In the genomic region with DNA sequence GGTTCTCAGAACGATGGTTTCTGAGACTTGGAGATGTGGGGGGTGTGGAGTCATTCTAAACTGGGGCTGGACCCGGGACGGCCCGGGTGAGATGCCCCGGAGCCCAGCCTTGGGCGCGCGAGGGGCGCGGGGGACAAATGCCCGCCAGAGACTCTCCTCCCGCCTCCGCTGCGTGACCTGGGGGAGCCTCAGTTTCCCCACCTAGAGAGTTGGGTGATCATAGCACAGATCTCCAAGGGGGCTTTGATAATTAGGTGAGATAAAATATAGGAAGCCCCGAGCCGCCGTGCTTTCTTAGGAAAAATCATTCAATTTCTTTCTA, we compare ENCODE assay signal across 8 cellular contexts. TPM values are rescaled to one million over a fixed set of nuclear protein-coding genes. Genes with fewer than 3 reads are reported as not detected.
DNase-seq lines count a peak whose midpoint lies in the region; ATAC-seq lines count a peak whose summit lies in the region.

No MANE protein-coding gene starts in this region.

- H3K9me2 ChIP-seq in GM23248 (ENCODE audit: insufficient read depth): no peaks in the 10 kb centered on the region

- H3K79me2 ChIP-seq in GM23248 (ENCODE audit: insufficient read depth): peaks cover 24% of the 10 kb centered on the region

- 0 out of 2 replicates have a peak, but pooled peaks cover 5% of the 10 kb centered on the region for H3K36me3 ChIP-seq in GM23248 (ENCODE audit: low read depth)

- in situ Hi-C loops in GM23248 (cut with MboI): loop anchor here (10.0 to 25.0 kb wide), 2 partner anchors 270 to 852 kb away; no protein-coding TSS in a partner anchor

- peak overlapping the region; percentile 99 for H3K4me2 ChIP-seq in GM23248 (ENCODE audit: unreplicated experiment)

- H3K4me1 Mint-ChIP-seq in activated CD4-positive, alpha-beta memory T cell treated with anti-CD3 and anti-CD28 coated beads for 36 hours (ENCODE audit: low read depth): peaks cover 22% of the 10 kb centered on the region

- no peaks in the 10 kb centered on the region for H3K36me3 Mint-ChIP-seq in activated CD4-positive, alpha-beta memory T cell treated with anti-CD3 and anti-CD28 coated beads for 36 hours

- no peak overlapping the region for H3K27ac Mint-ChIP-seq in activated CD4-positive, alpha-beta memory T cell treated with anti-CD3 and anti-CD28 coated beads for 36 hours

- H3F3A ChIP-seq in GM23248 (ENCODE audit: insufficient read depth): peaks cover 15% of the 10 kb centered on the region

- H3K27me3 ChIP-seq in GM23248 (replicated peaks; ENCODE audit: insufficient read depth): no peaks in the 10 kb centered on the region

- intact Hi-C loops in activated CD4-positive, alpha-beta memory T cell treated with anti-CD3 and anti-CD28 coated beads for 36 hours (cut with micrococcal nuclease): loop anchor here (2.0 to 10.0 kb wide), 4 partner anchors 270 to 648 kb away; partner anchors contain the start of genes CCNY and CREM
- intact Hi-C loops in left ventricle myocardium superior (cut with micrococcal nuclease): no loop called here
- intact Hi-C loops in sciatic nerve (cut with DNase I): loop anchor here (5.0 kb wide), 1 partner anchor 1135 kb away; no protein-coding TSS in a partner anchor

- POLR2A ChIA-PET in activated CD4-positive, alpha-beta memory T cell treated with anti-CD3 and anti-CD28 coated beads for 36 hours (lab: Charles Lee): no interaction called here

- H3K27ac ChIP-seq in GM23248: peak overlapping the region; percentile 35

- peak overlapping the region; percentile 95 for H2AFZ ChIP-seq in GM23248

- H3K4me3 Mint-ChIP-seq in activated CD4-positive, alpha-beta memory T cell treated with anti-CD3 and anti-CD28 coated beads for 36 hours: peak overlapping the region; percentile 78

- no peaks in the 10 kb centered on the region for H3K9me3 ChIP-seq in GM23248 (ENCODE audit: low read depth)

- peak overlapping the region; percentile 78 for H3K4me3 ChIP-seq in GM23248

- peak overlapping the region; percentile 70 for H3K9ac ChIP-seq in GM23248

- 2% methylated on average over 15 to 17 of the region's 17 CpGs for WGBS in GM23248 (ENCODE audit: low coverage in 1 of 2, low lambda C conversion rate in 2 of 2, missing lambda C conversion rate in 2 of 2), 2 experiments

- DNase-seq in GM23248: no peak
- no peak for DNase-seq in activated CD4-positive, alpha-beta memory T cell treated with anti-CD3 and anti-CD28 coated beads for 36 hours
- peak; percentile 33 for DNase-seq in left ventricle myocardium superior
- DNase-seq in sciatic nerve (ENCODE audit: low spot score): no peak
- DNase-seq in COLO668 (lab: John Stamatoyannopoulos, UW; ENCODE audit: unreplicated experiment): no peak
- no peak for DNase-seq in DMS53 treated with DMSO at 0.1 percent for 48 hours (lab: John Stamatoyannopoulos, UW; ENCODE audit: unreplicated experiment)
- DNase-seq in COR-L47 (lab: John Stamatoyannopoulos, UW): no peak

- no peaks in the 10 kb centered on the region for H3K9me3 Mint-ChIP-seq in activated CD4-positive, alpha-beta memory T cell treated with anti-CD3 and anti-CD28 coated beads for 36 hours

- ATAC-seq in left ventricle myocardium superior (no peak), sciatic nerve (peak; percentile 6), HG03108 (IDR thresholded peaks at IDR 0.05; ENCODE audit: unreplicated experiment) (no peak)

- H4K20me1 ChIP-seq in GM23248 (ENCODE audit: insufficient read depth): no peaks in the 10 kb centered on the region

- H3K27me3 Mint-ChIP-seq in activated CD4-positive, alpha-beta memory T cell treated with anti-CD3 and anti-CD28 coated beads for 36 hours: peaks cover 31% of the 10 kb centered on the region

- H3K4me1 ChIP-seq in GM23248 (ENCODE audit: insufficient read depth): peaks cover 4% of the 10 kb centered on the region

- CTCF ChIA-PET in activated CD4-positive, alpha-beta memory T cell treated with anti-CD3 and anti-CD28 coated beads for 36 hours (lab: Charles Lee): no interaction called here

RNA-seq across cellular contexts. Expression of gene FZD8, which starts 0.7 kb away (rescaled TPM):
- 22.3 and 25.5 TPM in 2 replicates for total RNA-seq in GM23248 (2014; rRNA removed; shearing (Covaris generic))
- polyA plus RNA-seq in GM23248 (2016; fragmentation: Nextera tagmentation; extraction: Ambion mirVana): 0.39 and 0.63 TPM in 2 replicates
- total RNA-seq in activated CD4-positive, alpha-beta memory T cell treated with anti-CD3 and anti-CD28 coated beads for 36 hours: under 1 TPM; 0.31 to 0.45 TPM
- total RNA-seq in left ventricle myocardium superior: 8.2 TPM
- total RNA-seq in sciatic nerve: 43.5 TPM

RNA-seq across cellular contexts. Expression of gene GJD4, which starts 37.6 kb away (rescaled TPM):
- not detected in 2 replicates for total RNA-seq in GM23248 (2014; rRNA removed; shearing (Covaris generic))
- polyA plus RNA-seq in GM23248 (2016; fragmentation: Nextera tagmentation; extraction: Ambion mirVana): not detected in 2 replicates
- not detected for total RNA-seq in activated CD4-positive, alpha-beta memory T cell treated with anti-CD3 and anti-CD28 coated beads for 36 hours
- total RNA-seq in left ventricle myocardium superior: not detected
- not detected for total RNA-seq in sciatic nerve
